18 cellular contexts compared by ENCODE assay signal in the genomic region with DNA sequence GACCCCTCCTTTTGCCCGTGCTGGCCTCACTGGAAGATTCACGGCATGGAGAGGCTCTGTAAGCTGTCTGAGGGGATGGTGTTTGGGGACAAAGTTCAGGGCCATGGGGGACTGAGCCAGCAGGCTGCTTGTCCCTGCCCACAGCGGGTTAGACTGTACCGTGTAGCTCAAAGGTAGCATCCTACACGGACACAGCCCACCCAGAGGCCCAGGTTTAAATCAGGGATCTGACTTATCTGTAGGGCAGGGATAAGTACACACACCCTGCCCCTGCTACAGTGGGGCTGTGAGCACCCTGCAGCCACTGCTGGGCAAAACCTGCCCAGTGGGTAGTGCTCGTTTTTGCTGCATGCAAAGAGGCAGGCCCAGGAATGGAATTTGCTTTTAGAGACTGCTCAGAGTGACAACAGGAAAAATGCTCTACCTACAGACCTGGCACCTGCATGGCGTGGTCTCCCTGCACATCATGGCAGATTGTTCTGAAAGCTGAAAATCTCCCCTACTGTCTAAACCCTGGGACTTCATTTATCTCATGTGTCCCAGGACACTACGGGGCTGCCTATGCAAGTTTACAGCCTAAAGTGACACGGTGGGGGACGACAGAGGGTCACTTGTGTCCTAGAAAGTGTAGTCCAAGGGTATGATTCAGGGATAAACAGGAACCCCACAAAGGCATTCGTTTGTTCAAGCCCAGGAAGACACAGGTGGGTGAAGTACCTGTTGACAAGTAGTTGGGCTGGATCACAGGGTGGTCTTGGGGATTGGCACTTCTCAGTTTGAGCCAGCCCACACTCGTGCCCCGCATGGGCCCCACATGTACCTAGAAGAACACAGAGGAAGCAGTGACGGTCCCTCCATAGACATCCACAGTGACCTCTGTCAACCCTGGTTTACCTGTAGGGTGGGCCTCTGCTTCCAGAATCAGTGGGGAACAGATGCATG. TPM values are rescaled to one million over a fixed set of nuclear protein-coding genes. Genes with fewer than 3 reads are reported as not detected.
A peak's percentile ranks its signal among the peaks of the same experiment; 100 is the strongest.
DNase-seq lines count a peak whose midpoint lies in the region; ATAC-seq and TF ChIP-seq lines count a peak whose summit lies in the region.
"Had no signal": no experiment of that assay in that cellular context is flagged by ENCODE, and none has a peak within 500 bp of the region (broad histone marks: within the 10 kb centered on the region; RNA-seq: fewer than 3 reads in every experiment).

No MANE protein-coding gene starts in this region.

- no peak for TF ChIP-seq POLR2A in right lobe of liver (IDR thresholded peaks at IDR 0.05)
- no peak for TF ChIP-seq POLR2A in testis (IDR thresholded peaks at IDR 0.05)

- H3K27ac ChIP-seq in cingulate gyrus (ENCODE audit: low read depth, low read length): peak overlapping the region; percentile 92
- no peak overlapping the region for H3K27ac ChIP-seq in right lobe of liver
- H3K27ac ChIP-seq in testis: no peak overlapping the region

- intact Hi-C loops in right lobe of liver (cut with DNase I): no loop called here
- intact Hi-C loops in testis (cut with DNase I; ENCODE audit: low total_unique reads): no loop called here

- no peak overlapping the region for H3K4me3 ChIP-seq in right lobe of liver
- H3K4me3 ChIP-seq in testis: no peak overlapping the region

- WGBS in right lobe of liver (ENCODE audit: insufficient coverage, low coverage, low lambda C conversion rate, missing lambda C conversion rate): 56% methylated on average over 8 of the region's 14 CpGs
- 80 to 81% methylated on average over 12 to 14 of the region's 14 CpGs for WGBS in testis, 2 donors

- H3K27me3 ChIP-seq in right lobe of liver (no peaks in the 10 kb centered on the region), testis (no peaks in the 10 kb centered on the region)

- no peaks in the 10 kb centered on the region for H3K9me3 ChIP-seq in right lobe of liver
- H3K9me3 ChIP-seq in testis: no peaks in the 10 kb centered on the region

- H3K4me1 ChIP-seq in right lobe of liver: no peaks in the 10 kb centered on the region
- no peaks in the 10 kb centered on the region for H3K4me1 ChIP-seq in testis

- peak; percentile 28 for DNase-seq in activated CD8-positive, alpha-beta memory T cell treated with anti-CD3 and anti-CD28 coated beads, Interleukin-2, amount 50 U/mL, for 48 hours
- no peak for DNase-seq in activated CD8-positive, alpha-beta memory T cell treated with anti-CD3 and anti-CD28 coated beads, Interleukin-2, amount 50 U/mL, for 4 hours
- no peak for DNase-seq in right lobe of liver
- peak; percentile 9 for DNase-seq in testis
- no peak for DNase-seq in NK-92 treated with Interleukin-12 subunit alpha and Interleukin-12 subunit beta, amount 100 ng/mL, for 24 hours (lab: John Stamatoyannopoulos, UW)
- DNase-seq in DMS114 treated with DMSO at 0.1 percent for 48 hours (lab: John Stamatoyannopoulos, UW; ENCODE audit: unreplicated experiment): no peak
- DNase-seq in pons (ENCODE audit: low spot score): no peak
- DNase-seq: C1 segment of cervical spinal cord, DMS153, Karpas-422, MM.1S, NCI-H1105, NCI-H1694 treated with DMSO at 0.1 percent for 48 hours, NCI-H446, NCI-H774 had no signal

- H3K36me3 ChIP-seq in right lobe of liver: peaks cover 0 to 68% (median 37%) of the 10 kb centered on the region in 4 donors
- no peaks in the 10 kb centered on the region for H3K36me3 ChIP-seq in testis (ENCODE audit: low read depth, missing control alignments)

- ATAC-seq in right lobe of liver: peak; percentile 33 to 55 (median 46)
- ATAC-seq: Panc1 had no signal

- TF ChIP-seq CTCF in right lobe of liver (IDR thresholded peaks at IDR 0.05) (no peak), testis (IDR thresholded peaks at IDR 0.05) (no peak)

RNA-seq across cellular contexts. Expression of a gene that starts 27.7 kb away (rescaled TPM):
- total RNA-seq in right lobe of liver (10 to 100 TPM; 25.0 to 49.1 (median 39.4) TPM), testis (10 to 100 TPM; 28.1 to 41.4 TPM)
- 13.5 TPM for polyA plus RNA-seq in testis (ENCODE audit: insufficient read depth, low read depth, low replicate concordance)

RNA-seq across cellular contexts. Expression of a gene that starts 27.9 kb away (rescaled TPM):
- total RNA-seq in right lobe of liver: 10 to 100 TPM; 19.8 to 30.2 (median 27.3) TPM
- total RNA-seq in testis: 10 to 100 TPM in 1 of 2 donors, 1 to 10 TPM in 1; 9.5 to 17.5 TPM
- polyA plus RNA-seq in testis (ENCODE audit: insufficient read depth, low read depth, low replicate concordance): 5.8 TPM
- total RNA-seq: A172 had no signal

Comparison
In these comparisons a context has a peak if more than half of its experiments do, and no peak if none do; other contexts are left out.
1. DNase-seq: peak in activated CD8-positive, alpha-beta memory T cell treated with anti-CD3 and anti-CD28 coated beads, Interleukin-2, amount 50 U/mL, for 48 hours (single experiment) and testis (single experiment); none in activated CD8-positive, alpha-beta memory T cell treated with anti-CD3 and anti-CD28 coated beads, Interleukin-2, amount 50 U/mL, for 4 hours (single experiment), right lobe of liver (0 of 3), NK-92 treated with Interleukin-12 subunit alpha and Interleukin-12 subunit beta, amount 100 ng/mL, for 24 hours (single experiment), DMS114 treated with DMSO at 0.1 percent for 48 hours (single experiment) and pons (single experiment).